In genomic region chr15:99250494-99251435, GRCh38 we compare ENCODE assay signal across 1 cellular context.
A peak's percentile ranks its signal among the peaks of the same experiment; 100 is the strongest.
TF ChIP-seq lines count a peak whose summit lies in the region.

No MANE protein-coding gene starts in this region.

TF ChIP-seq in K562, 482 proteins besides CTCF, POLR2A, EP300 and RAD21 (continued from another document and continues in another):
- TF ChIP-seq E4F1 (CRISPR knock-in tag; IDR thresholded peaks at IDR 0.05; ENCODE audit: borderline replicate concordance) (no peak), ARNT (IDR thresholded peaks at IDR 0.05) (peak in 1 of 2 experiments; percentile 62; a peak in 1 of 4 replicates), FOXK2 (conservative IDR thresholded peaks at IDR 0.05 in 1 of 2, IDR thresholded peaks at IDR 0.05 in 1 of 2; ENCODE audit: low read depth in 2 of 2) (peak; percentile 46; a peak in 2 of 4 replicates), E2F3 (CRISPR knock-in tag; IDR thresholded peaks at IDR 0.05) (peak; percentile 39), REST (CRISPR knock-in tag; IDR thresholded peaks at IDR 0.05; ENCODE audit: low read depth) (no peak), NONO (IDR thresholded peaks at IDR 0.05; ENCODE audit: low read depth in 2 of 2, low read length in 1 of 2) (no peak), KDM5B (IDR thresholded peaks at IDR 0.05; ENCODE audit: insufficient replicate concordance, low read depth, low read length) (peak; percentile 46), GTF2E2 (tag; IDR thresholded peaks at IDR 0.05) (peak; percentile 93), MEF2A (IDR thresholded peaks at IDR 0.05; ENCODE audit: control insufficient read depth, low read depth, low read length) (no peak), NEUROD1 (IDR thresholded peaks at IDR 0.05; ENCODE audit: borderline replicate concordance, low read depth, low read length, partially characterized antibody) (peak; percentile 84), NFRKB (IDR thresholded peaks at IDR 0.05; ENCODE audit: low read depth) (peak; percentile 90; the same call in 1 of the 2 replicates), STAT5A (IDR thresholded peaks at IDR 0.05; ENCODE audit: borderline replicate concordance, low read length) (0 out of 2 replicates have a peak, but pooled peaks have one; percentile 9), PHB (CRISPR knock-in tag; IDR thresholded peaks at IDR 0.05) (0 out of 2 replicates have a peak, but pooled peaks have one; percentile 22), SMARCA4 (IDR thresholded peaks at IDR 0.05) (peak; percentile 26; the same call in 1 of the 2 replicates), SMARCE1 (IDR thresholded peaks at IDR 0.05) (0 out of 2 replicates have a peak, but pooled peaks have one; percentile 31), YY1 (IDR thresholded peaks at IDR 0.05; ENCODE audit: borderline replicate concordance in 1 of 3, control insufficient read depth in 1 of 3, extremely low read depth in 1 of 3, insufficient read depth in 3 of 3, insufficient read length in 1 of 3, insufficient replicate concordance in 2 of 3, low read depth in 1 of 3, low read length in 2 of 3) (peak in 1 of 3 experiments; percentile 64), ATF7 (IDR thresholded peaks at IDR 0.05) (peak; percentile 56; the same call in 1 of the 2 replicates), TBP (optimal IDR thresholded peaks at IDR 0.05; ENCODE audit: low read depth, low read length) (peak; percentile 81), TOE1 (IDR thresholded peaks at IDR 0.05; ENCODE audit: borderline replicate concordance) (peak; percentile 44; the same call in 1 of the 2 replicates), TOE1 (CRISPR knock-in tag; IDR thresholded peaks at IDR 0.05; ENCODE audit: borderline replicate concordance, low read depth) (no peak), SP2 (IDR thresholded peaks at IDR 0.05; ENCODE audit: extremely low read depth, low read depth, low read length, poor library complexity, severe bottlenecking) (peak; percentile 64), ARID2 (IDR thresholded peaks at IDR 0.05) (no peak), CBX1 (IDR thresholded peaks at IDR 0.05; ENCODE audit: low read depth) (peak; percentile 65; the same call in 1 of the 2 replicates), ETV1 (tag; conservative IDR thresholded peaks at IDR 0.05; ENCODE audit: low read depth) (peak; percentile 86), NFYB (IDR thresholded peaks at IDR 0.05; ENCODE audit: extremely low read depth, insufficient read length) (peak; percentile 75), PHF8 (IDR thresholded peaks at IDR 0.05; ENCODE audit: borderline replicate concordance, low read length) (peak; percentile 76), THAP12 (CRISPR knock-in tag; IDR thresholded peaks at IDR 0.05) (no peak), STAT6 (CRISPR knock-in tag; IDR thresholded peaks at IDR 0.05) (0 out of 2 replicates have a peak, but pooled peaks have one; percentile 74), ZNF280A (IDR thresholded peaks at IDR 0.05; ENCODE audit: low read depth, partially characterized antibody) (no peak), CBX3 (IDR thresholded peaks at IDR 0.05; ENCODE audit: borderline replicate concordance in 1 of 2, low read length in 2 of 2) (no peak), E2F1 (CRISPR knock-in tag; IDR thresholded peaks at IDR 0.05) (peak; percentile 53), ZBTB40 (IDR thresholded peaks at IDR 0.05) (peak; percentile 92), ZBTB40 (CRISPR knock-in tag; IDR thresholded peaks at IDR 0.05) (no peak), GABPB1 (CRISPR knock-in tag; IDR thresholded peaks at IDR 0.05) (peak; percentile 87)
